In the genomic region with DNA sequence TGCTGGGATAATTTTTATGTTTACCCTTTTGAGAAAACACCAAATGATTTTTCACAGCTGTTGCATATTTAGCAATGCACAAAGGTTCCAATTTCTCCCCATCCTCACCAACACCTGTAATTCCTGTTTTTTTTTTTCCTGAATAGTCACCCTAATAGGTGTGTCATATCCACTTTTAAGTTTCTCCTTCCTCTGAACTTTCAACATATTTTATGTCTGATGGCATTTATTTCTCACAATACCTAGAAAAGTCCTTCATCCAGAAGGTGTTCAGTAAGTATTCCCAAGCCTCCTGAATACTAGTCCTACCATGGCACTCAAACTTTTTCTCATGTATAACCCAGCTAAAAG, we compare ENCODE assay signal across 1 cellular context.
TF ChIP-seq lines count a peak whose summit lies in the region.

No MANE protein-coding gene starts in this region.

TF ChIP-seq in H1, 55 proteins besides CTCF, POLR2A, EP300 and RAD21:
- no peak for TF ChIP-seq KDM4A (IDR thresholded peaks at IDR 0.05; ENCODE audit: low read depth, low read length, severe bottlenecking)
- no peak for TF ChIP-seq POU5F1 (IDR thresholded peaks at IDR 0.05; ENCODE audit: low read depth, low read length)
- no peak for TF ChIP-seq CEBPB (IDR thresholded peaks at IDR 0.05; ENCODE audit: low read depth, low read length)
- no peak for TF ChIP-seq MAFK (IDR thresholded peaks at IDR 0.05; ENCODE audit: low read depth, low read length)
- no peak for TF ChIP-seq ATF3 (IDR thresholded peaks at IDR 0.05; ENCODE audit: insufficient read depth, low read depth, low read length)
- TF ChIP-seq EZH2 (IDR thresholded peaks at IDR 0.05; ENCODE audit: low read depth, low read length, severe bottlenecking), result no peak
- TF ChIP-seq SRF (IDR thresholded peaks at IDR 0.05; ENCODE audit: low read depth, low read length), result no peak
- no peak for TF ChIP-seq RXRA (IDR thresholded peaks at IDR 0.05; ENCODE audit: insufficient read depth, low read depth, low read length)
- no peak for TF ChIP-seq TAF1 (IDR thresholded peaks at IDR 0.05; ENCODE audit: low read depth, low read length)
- TF ChIP-seq GTF2F1 (IDR thresholded peaks at IDR 0.05; ENCODE audit: borderline replicate concordance, low read depth, low read length), result no peak
- no peak for TF ChIP-seq EGR1 (IDR thresholded peaks at IDR 0.05; ENCODE audit: borderline replicate concordance, low read depth, low read length)
- no peak for TF ChIP-seq HDAC2 (IDR thresholded peaks at IDR 0.05; ENCODE audit: borderline replicate concordance in 1 of 2, low read depth in 2 of 2, low read length in 2 of 2)
- no peak for TF ChIP-seq TAF7 (optimal IDR thresholded peaks at IDR 0.05; ENCODE audit: borderline replicate concordance, low read depth, low read length)
- TF ChIP-seq POLR2AphosphoS5 (IDR thresholded peaks at IDR 0.05; ENCODE audit: low read depth, low read length), result no peak
TF ChIP-seq in H1: peak in this region for 0.
